Comparison of ENCODE assay signal across 1 cellular context in genomic region chr2:38244306-38244705, GRCh38.
TF ChIP-seq lines count a peak whose summit lies in the region.

No MANE protein-coding gene starts in this region.

TF ChIP-seq in H1, 55 proteins besides CTCF, POLR2A, EP300 and RAD21 (continued from another document):
- TF ChIP-seq, protein P1, sequence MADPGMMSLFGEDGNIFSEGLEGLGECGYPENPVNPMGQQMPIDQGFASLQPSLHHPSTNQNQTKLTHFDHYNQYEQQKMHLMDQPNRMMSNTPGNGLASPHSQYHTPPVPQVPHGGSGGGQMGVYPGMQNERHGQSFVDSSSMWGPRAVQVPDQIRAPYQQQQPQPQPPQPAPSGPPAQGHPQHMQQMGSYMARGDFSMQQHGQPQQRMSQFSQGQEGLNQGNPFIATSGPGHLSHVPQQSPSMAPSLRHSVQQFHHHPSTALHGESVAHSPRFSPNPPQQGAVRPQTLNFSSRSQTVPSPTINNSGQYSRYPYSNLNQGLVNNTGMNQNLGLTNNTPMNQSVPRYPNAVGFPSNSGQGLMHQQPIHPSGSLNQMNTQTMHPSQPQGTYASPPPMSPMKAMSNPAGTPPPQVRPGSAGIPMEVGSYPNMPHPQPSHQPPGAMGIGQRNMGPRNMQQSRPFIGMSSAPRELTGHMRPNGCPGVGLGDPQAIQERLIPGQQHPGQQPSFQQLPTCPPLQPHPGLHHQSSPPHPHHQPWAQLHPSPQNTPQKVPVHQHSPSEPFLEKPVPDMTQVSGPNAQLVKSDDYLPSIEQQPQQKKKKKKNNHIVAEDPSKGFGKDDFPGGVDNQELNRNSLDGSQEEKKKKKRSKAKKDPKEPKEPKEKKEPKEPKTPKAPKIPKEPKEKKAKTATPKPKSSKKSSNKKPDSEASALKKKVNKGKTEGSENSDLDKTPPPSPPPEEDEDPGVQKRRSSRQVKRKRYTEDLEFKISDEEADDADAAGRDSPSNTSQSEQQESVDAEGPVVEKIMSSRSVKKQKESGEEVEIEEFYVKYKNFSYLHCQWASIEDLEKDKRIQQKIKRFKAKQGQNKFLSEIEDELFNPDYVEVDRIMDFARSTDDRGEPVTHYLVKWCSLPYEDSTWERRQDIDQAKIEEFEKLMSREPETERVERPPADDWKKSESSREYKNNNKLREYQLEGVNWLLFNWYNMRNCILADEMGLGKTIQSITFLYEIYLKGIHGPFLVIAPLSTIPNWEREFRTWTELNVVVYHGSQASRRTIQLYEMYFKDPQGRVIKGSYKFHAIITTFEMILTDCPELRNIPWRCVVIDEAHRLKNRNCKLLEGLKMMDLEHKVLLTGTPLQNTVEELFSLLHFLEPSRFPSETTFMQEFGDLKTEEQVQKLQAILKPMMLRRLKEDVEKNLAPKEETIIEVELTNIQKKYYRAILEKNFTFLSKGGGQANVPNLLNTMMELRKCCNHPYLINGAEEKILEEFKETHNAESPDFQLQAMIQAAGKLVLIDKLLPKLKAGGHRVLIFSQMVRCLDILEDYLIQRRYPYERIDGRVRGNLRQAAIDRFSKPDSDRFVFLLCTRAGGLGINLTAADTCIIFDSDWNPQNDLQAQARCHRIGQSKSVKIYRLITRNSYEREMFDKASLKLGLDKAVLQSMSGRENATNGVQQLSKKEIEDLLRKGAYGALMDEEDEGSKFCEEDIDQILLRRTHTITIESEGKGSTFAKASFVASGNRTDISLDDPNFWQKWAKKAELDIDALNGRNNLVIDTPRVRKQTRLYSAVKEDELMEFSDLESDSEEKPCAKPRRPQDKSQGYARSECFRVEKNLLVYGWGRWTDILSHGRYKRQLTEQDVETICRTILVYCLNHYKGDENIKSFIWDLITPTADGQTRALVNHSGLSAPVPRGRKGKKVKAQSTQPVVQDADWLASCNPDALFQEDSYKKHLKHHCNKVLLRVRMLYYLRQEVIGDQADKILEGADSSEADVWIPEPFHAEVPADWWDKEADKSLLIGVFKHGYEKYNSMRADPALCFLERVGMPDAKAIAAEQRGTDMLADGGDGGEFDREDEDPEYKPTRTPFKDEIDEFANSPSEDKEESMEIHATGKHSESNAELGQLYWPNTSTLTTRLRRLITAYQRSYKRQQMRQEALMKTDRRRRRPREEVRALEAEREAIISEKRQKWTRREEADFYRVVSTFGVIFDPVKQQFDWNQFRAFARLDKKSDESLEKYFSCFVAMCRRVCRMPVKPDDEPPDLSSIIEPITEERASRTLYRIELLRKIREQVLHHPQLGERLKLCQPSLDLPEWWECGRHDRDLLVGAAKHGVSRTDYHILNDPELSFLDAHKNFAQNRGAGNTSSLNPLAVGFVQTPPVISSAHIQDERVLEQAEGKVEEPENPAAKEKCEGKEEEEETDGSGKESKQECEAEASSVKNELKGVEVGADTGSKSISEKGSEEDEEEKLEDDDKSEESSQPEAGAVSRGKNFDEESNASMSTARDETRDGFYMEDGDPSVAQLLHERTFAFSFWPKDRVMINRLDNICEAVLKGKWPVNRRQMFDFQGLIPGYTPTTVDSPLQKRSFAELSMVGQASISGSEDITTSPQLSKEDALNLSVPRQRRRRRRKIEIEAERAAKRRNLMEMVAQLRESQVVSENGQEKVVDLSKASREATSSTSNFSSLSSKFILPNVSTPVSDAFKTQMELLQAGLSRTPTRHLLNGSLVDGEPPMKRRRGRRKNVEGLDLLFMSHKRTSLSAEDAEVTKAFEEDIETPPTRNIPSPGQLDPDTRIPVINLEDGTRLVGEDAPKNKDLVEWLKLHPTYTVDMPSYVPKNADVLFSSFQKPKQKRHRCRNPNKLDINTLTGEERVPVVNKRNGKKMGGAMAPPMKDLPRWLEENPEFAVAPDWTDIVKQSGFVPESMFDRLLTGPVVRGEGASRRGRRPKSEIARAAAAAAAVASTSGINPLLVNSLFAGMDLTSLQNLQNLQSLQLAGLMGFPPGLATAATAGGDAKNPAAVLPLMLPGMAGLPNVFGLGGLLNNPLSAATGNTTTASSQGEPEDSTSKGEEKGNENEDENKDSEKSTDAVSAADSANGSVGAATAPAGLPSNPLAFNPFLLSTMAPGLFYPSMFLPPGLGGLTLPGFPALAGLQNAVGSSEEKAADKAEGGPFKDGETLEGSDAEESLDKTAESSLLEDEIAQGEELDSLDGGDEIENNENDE (IDR thresholded peaks at IDR 0.05; ENCODE audit: insufficient replicate concordance, low read length): no peak
- no peak for TF ChIP-seq CEBPB (IDR thresholded peaks at IDR 0.05; ENCODE audit: low read depth, low read length)
- TF ChIP-seq RBBP5 (IDR thresholded peaks at IDR 0.05; ENCODE audit: borderline replicate concordance, low read depth, low read length): no peak
